Comparison of ENCODE assay signal across 15 cellular contexts in the genomic region with DNA sequence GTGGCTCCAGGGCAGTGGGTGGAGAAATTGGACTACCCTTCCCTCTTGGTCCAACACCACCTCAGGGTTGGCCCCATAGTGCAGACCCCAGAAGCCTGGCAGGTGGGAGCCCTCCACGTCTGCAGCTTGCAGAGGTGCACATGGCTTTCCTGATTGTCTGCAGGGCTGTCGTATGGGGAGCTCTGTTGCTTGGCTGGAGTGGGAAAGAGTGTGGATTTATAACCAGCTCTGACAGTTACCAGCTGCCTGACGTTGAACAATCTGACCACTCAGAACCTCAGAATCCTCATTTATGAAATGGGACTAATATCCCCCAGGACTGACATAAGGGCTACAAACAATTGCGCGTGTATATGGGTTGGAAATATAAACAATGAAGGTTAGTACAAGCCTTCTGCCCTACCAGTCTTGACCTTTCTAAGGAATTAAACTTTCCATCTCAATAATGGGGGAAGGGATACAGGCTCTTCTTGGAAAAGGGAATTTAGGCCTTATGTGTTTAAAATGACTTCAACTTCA. TPM values are rescaled to one million over a fixed set of nuclear protein-coding genes. Genes with fewer than 3 reads are reported as not detected.
DNase-seq lines count a peak whose midpoint lies in the region; ATAC-seq and TF ChIP-seq lines count a peak whose summit lies in the region.
"Had no signal": no experiment of that assay in that cellular context is flagged by ENCODE, and none has a peak within 500 bp of the region (broad histone marks: within the 10 kb centered on the region; RNA-seq: fewer than 3 reads in every experiment).

No MANE protein-coding gene starts in this region.

- no peak overlapping the region for H2AK5ac ChIP-seq in mesenchymal stem cell (ENCODE audit: low read length, severe bottlenecking)

- 0 out of 2 replicates have a peak, but pooled peaks cover 2% of the 10 kb centered on the region for H3K4me1 ChIP-seq in Panc1 (ENCODE audit: control insufficient read depth, insufficient read depth, low read length)
- no peaks in the 10 kb centered on the region for H3K4me1 ChIP-seq in mesenchymal stem cell (ENCODE audit: control insufficient read depth, insufficient read depth, low read depth, low read length)
- H3K4me1 ChIP-seq: A549, BE2C had no signal

- DNase-seq in H7 (peak; percentile 15), Panc1 (ENCODE audit: low read depth, low spot score) (no peak), mesenchymal stem cell (peak; percentile 50), posterior vena cava (ENCODE audit: low spot score) (peak; percentile 32), COLO668 (lab: John Stamatoyannopoulos, UW; ENCODE audit: unreplicated experiment) (no peak), activated gamma-delta T cell treated with Interleukin-2 at 50 U/mL for 16 hours (no peak), KBM-7 (no peak)
- no peak for DNase-seq in stimulated activated CD4-positive, alpha-beta T cell treated with anti-CD3 and anti-CD28 coated beads, Interleukin-15, amount 100 ng/mL, for 24 hours
- DNase-seq: BE2C; CD8-positive, alpha-beta memory T cell; DMS53; GF-D8; HCEC 1CT; HFFc6 had no signal

- intact Hi-C loops in Panc1 (cut with micrococcal nuclease; ENCODE audit: unreplicated experiment) (no loop called here), posterior vena cava (cut with DNase I) (no loop called here)

- in situ Hi-C loops in Panc1 (cut with HindIII; ENCODE audit: low pct_unique_long_range_greater_than_20kb, low sequenced_read_pairs) = no loop called here
- in situ Hi-C loops in KBM-7 (cut with MboI; ENCODE audit: low pct_unique_long_range_greater_than_20kb, low sequenced_read_pairs) = no loop called here

- no peak overlapping the region for H3K4me2 ChIP-seq in mesenchymal stem cell (ENCODE audit: low read length, poor library complexity, severe bottlenecking)
- H3K4me2 ChIP-seq: A549 had no signal

- no peak overlapping the region for H4K91ac ChIP-seq in mesenchymal stem cell (ENCODE audit: low read length)

- POLR2A ChIA-PET in Panc1 (lab: Charles Lee) = no interaction called here

- H2AFZ ChIP-seq in mesenchymal stem cell (ENCODE audit: low read depth, low read length) = no peak overlapping the region

- no peak for TF ChIP-seq CTCF in Panc1 (IDR thresholded peaks at IDR 0.05)

- no peak overlapping the region for H2BK5ac ChIP-seq in mesenchymal stem cell (ENCODE audit: low read depth, low read length, poor library complexity, severe bottlenecking)

- no peak overlapping the region for H3K4ac ChIP-seq in mesenchymal stem cell (ENCODE audit: low read depth in 1 of 2, low read length in 2 of 2)

- WGBS in mesenchymal stem cell = 32% methylated on average over 2 of the region's 5 CpGs

- H3K9ac ChIP-seq in mesenchymal stem cell (ENCODE audit: low read length) = no peak overlapping the region

- no peak overlapping the region for H2BK120ac ChIP-seq in mesenchymal stem cell (ENCODE audit: low read depth, low read length)

- H3K79me1 ChIP-seq in mesenchymal stem cell (replicated peaks; ENCODE audit: low read length, poor library complexity, severe bottlenecking) = no peaks in the 10 kb centered on the region

- H3K27me3 ChIP-seq in H7 (ENCODE audit: control insufficient read depth, insufficient read depth, low read length) (no peaks in the 10 kb centered on the region), Panc1 (ENCODE audit: control insufficient read depth, insufficient read depth, low read length) (no peaks in the 10 kb centered on the region), mesenchymal stem cell (ENCODE audit: control insufficient read depth in 1 of 2, insufficient read depth in 1 of 2, low read length in 2 of 2) (peaks cover 0 to 46% of the 10 kb centered on the region in 2 experiments)
- H3K27me3 ChIP-seq: BE2C had no signal

- H3K4me3 ChIP-seq in H7 (ENCODE audit: insufficient read depth, low read depth, low read length) (no peak overlapping the region), Panc1 (ENCODE audit: low read depth in 2 of 2, low read length in 2 of 2) (no peak overlapping the region), mesenchymal stem cell (ENCODE audit: insufficient read depth in 1 of 2, low read depth in 1 of 2, low read length in 2 of 2) (no peak overlapping the region)
- H3K4me3 ChIP-seq: A549 had no signal

- no peak overlapping the region for H3K18ac ChIP-seq in mesenchymal stem cell (ENCODE audit: low read depth in 1 of 2, low read length in 2 of 2)

- no peak overlapping the region for H4K8ac ChIP-seq in mesenchymal stem cell (ENCODE audit: low read length)

- no peak overlapping the region for H3K14ac ChIP-seq in mesenchymal stem cell (ENCODE audit: low read length in 2 of 2)

- no peak for ATAC-seq in Panc1
- ATAC-seq: A549 had no signal

- BruUV-seq in Panc1 (replicated peaks; lab: Mats Ljungman, UMichigan) = no TSS peak

- H2BK15ac ChIP-seq in mesenchymal stem cell (ENCODE audit: low read depth, poor library complexity, severe bottlenecking) = no peak overlapping the region

- no peaks in the 10 kb centered on the region for H3K9me3 ChIP-seq in Panc1 (ENCODE audit: control insufficient read depth, insufficient read depth, low read depth, low read length)
- H3K9me3 ChIP-seq in mesenchymal stem cell (ENCODE audit: control insufficient read depth, low read length) = no peaks in the 10 kb centered on the region
- H3K9me3 ChIP-seq: A549, BE2C had no signal

- CTCF ChIA-PET in Panc1 (lab: Charles Lee) = no interaction called here

- H2BK12ac ChIP-seq in mesenchymal stem cell (ENCODE audit: low read length in 2 of 2) = no peak overlapping the region

- H3K36me3 ChIP-seq in H7 (replicated peaks; ENCODE audit: control insufficient read depth, insufficient read depth, low read length) (no peaks in the 10 kb centered on the region), Panc1 (ENCODE audit: control insufficient read depth, insufficient read depth, low read length) (no peaks in the 10 kb centered on the region), mesenchymal stem cell (ENCODE audit: control insufficient read depth in 1 of 2, insufficient read depth in 2 of 2, low read depth in 1 of 2, low read length in 2 of 2) (no peaks in the 10 kb centered on the region)
- H3K36me3 ChIP-seq: BE2C had no signal

- H3K23ac ChIP-seq in mesenchymal stem cell (ENCODE audit: low read length in 2 of 2) = no peak overlapping the region

- peak overlapping the region; percentile 2; the same call in 1 of the 2 replicates for H3K27ac ChIP-seq in Panc1 (ENCODE audit: low read length)
- H3K27ac ChIP-seq in mesenchymal stem cell (ENCODE audit: low read length, poor library complexity, severe bottlenecking) = no peak overlapping the region
- H3K27ac ChIP-seq: A549 had no signal

RNA-seq across cellular contexts. Expression of a gene that starts 13.9 kb away (rescaled TPM):
- 102 and 124 TPM in 2 replicates for total RNA-seq in H7 (2014; rRNA removed; shearing (Covaris generic))
- 2.5 TPM for total RNA-seq in Panc1 (2021; ENCODE audit: unreplicated experiment)
- 4.5 TPM for polyA plus RNA-seq in Panc1 (2012; ENCODE audit: insufficient read length)
- 621 TPM for polyA plus RNA-seq in mesenchymal stem cell (2013, experiment 1 of 2)
- polyA plus RNA-seq in mesenchymal stem cell (2013, experiment 2 of 2) = 614 TPM
- 10 to 100 TPM; 75.3 to 85.8 TPM for total RNA-seq in posterior vena cava

Comparison
In these comparisons a context has a peak if more than half of its experiments do, and no peak if none do; other contexts are left out.
1. DNase-seq: peak in H7 (single experiment), mesenchymal stem cell (single experiment) and posterior vena cava (single experiment); none in Panc1 (single experiment), COLO668 (single experiment), activated gamma-delta T cell treated with Interleukin-2 at 50 U/mL for 16 hours (single experiment), KBM-7 (single experiment) and stimulated activated CD4-positive, alpha-beta T cell treated with anti-CD3 and anti-CD28 coated beads, Interleukin-15, amount 100 ng/mL, for 24 hours (single experiment).
2. RNA of a gene that starts 13.9 kb away (total RNA-seq): 102 to 124 TPM in H7 and 75.3 to 85.8 TPM in posterior vena cava; 2.5 TPM in Panc1 (single experiment); every median in the first group is over 10 times any median in the second.